ENCODE assay signal across 10 cellular contexts in genomic region chr15:93072440-93073394, GRCh38. TPM values are rescaled to one million over a fixed set of nuclear protein-coding genes. Genes with fewer than 3 reads are reported as not detected.
DNase-seq lines count a peak whose midpoint lies in the region; ATAC-seq and TF ChIP-seq lines count a peak whose summit lies in the region.
"Had no signal": no experiment of that assay in that cellular context is flagged by ENCODE, and none has a peak within 500 bp of the region (broad histone marks: within the 10 kb centered on the region; RNA-seq: fewer than 3 reads in every experiment).

No MANE protein-coding gene starts in this region.

- no peaks in the 10 kb centered on the region for H3K36me3 Mint-ChIP-seq in chondrocyte (ENCODE audit: low read depth)
- H3K36me3 Mint-ChIP-seq: CD4-positive, CD25-positive, alpha-beta regulatory T cell had no signal

- ATAC-seq in HG03095 (IDR thresholded peaks at IDR 0.05; ENCODE audit: unreplicated experiment) (no peak), HG02588 (IDR thresholded peaks at IDR 0.05; ENCODE audit: unreplicated experiment) (no peak)

- intact Hi-C loops in spleen (cut with DNase I; ENCODE audit: low total_unique reads), result no loop called here

- peaks cover 3 to 26% (median 18%) of the 10 kb centered on the region in 6 donors for H3K4me1 ChIP-seq in spleen

- DNase-seq in NCI-H1436 (lab: John Stamatoyannopoulos, UW) (peak; percentile 38), NCI-H1436 treated with DMSO at 0.1 percent for 48 hours (lab: John Stamatoyannopoulos, UW) (no peak), NCI-H460 (ENCODE audit: extremely low read depth, low read depth) (peak; percentile 64), chondrocyte (ENCODE audit: low spot score) (no peak), kidney tubule cell (ENCODE audit: low spot score) (peak; percentile 35), spleen (no peak)
- DNase-seq: CD4-positive, CD25-positive, alpha-beta regulatory T cell had no signal

- H3K4me3 ChIP-seq in spleen, result peak overlapping the region; percentile 21 to 64 (median 38)

- TF ChIP-seq CTCF in chondrocyte (IDR thresholded peaks at IDR 0.05) (peak; percentile 34), spleen (IDR thresholded peaks at IDR 0.05 in 8 of 11, conservative IDR thresholded peaks at IDR 0.05 in 3 of 11) (no peak)

- TF ChIP-seq POLR2A in spleen (IDR thresholded peaks at IDR 0.05), result no peak

- H3K27ac Mint-ChIP-seq in chondrocyte (ENCODE audit: unreplicated experiment), result peak overlapping the region; percentile 75

- WGBS in spleen, 5 donors, result 1% methylated on average over 53 to 92 of the region's 92 CpGs

- no peaks in the 10 kb centered on the region for H3K36me3 ChIP-seq in spleen

- peak overlapping the region; percentile 96 for H3K4me3 Mint-ChIP-seq in chondrocyte (ENCODE audit: unreplicated experiment)

- H3K9me3 Mint-ChIP-seq in chondrocyte (ENCODE audit: low read depth), result no peaks in the 10 kb centered on the region
- H3K9me3 Mint-ChIP-seq: CD4-positive, CD25-positive, alpha-beta regulatory T cell had no signal

- peaks cover 4% of the 10 kb centered on the region for H3K27me3 Mint-ChIP-seq in chondrocyte (ENCODE audit: low read depth)

- no peaks in the 10 kb centered on the region for H3K9me3 ChIP-seq in spleen

- H3K27me3 ChIP-seq in spleen (replicated peaks in 1 of 7), result peaks cover 0 to 71% (median 31%) of the 10 kb centered on the region in 7 donors

- H3K4me1 Mint-ChIP-seq in chondrocyte (ENCODE audit: low read depth), result peaks cover 49% of the 10 kb centered on the region

- peak overlapping the region in 3 of 8 donors; percentile 4 to 26 (median 8) for H3K27ac ChIP-seq in spleen

RNA-seq across cellular contexts. Expression of gene RGMA, which starts 16.3 kb away (rescaled TPM):
- 0.42 and 0.72 TPM in 2 replicates for total RNA-seq in NCI-H460 (2014; rRNA removed; shearing (Covaris generic))
- polyA plus RNA-seq in NCI-H460 (2014; cell fraction: nucleus; rRNA removed), result 0.01 and 0.25 TPM in 2 replicates
- total RNA-seq in chondrocyte, result 13.0 to 26.2 TPM (median 15.6 TPM) in 3 replicates
- total RNA-seq in spleen, result 1 to 10 TPM in 5 of 7 donors, under 1 TPM in 2; 0.37 to 3.1 (median 1.1) TPM
- 1 to 10 TPM in 2 of 3 donors, under 1 TPM in 1; 0.59 to 2.6 (median 2.0) TPM for polyA plus RNA-seq in spleen
- total RNA-seq: activated CD8-positive, alpha-beta memory T cell treated with anti-CD3 and anti-CD28 coated beads for 36 hours had no signal
- polyA plus RNA-seq: CD4-positive, CD25-positive, alpha-beta regulatory T cell had no signal

Comparison
In these comparisons a context has a peak if more than half of its experiments do, and no peak if none do; other contexts are left out.
1. DNase-seq: peak in NCI-H1436 (single experiment), NCI-H460 (single experiment) and kidney tubule cell (single experiment); none in NCI-H1436 treated with DMSO at 0.1 percent for 48 hours (single experiment), chondrocyte (single experiment) and spleen (single experiment).